Comparison of ENCODE assay signal across 24 cellular contexts in the genomic region with DNA sequence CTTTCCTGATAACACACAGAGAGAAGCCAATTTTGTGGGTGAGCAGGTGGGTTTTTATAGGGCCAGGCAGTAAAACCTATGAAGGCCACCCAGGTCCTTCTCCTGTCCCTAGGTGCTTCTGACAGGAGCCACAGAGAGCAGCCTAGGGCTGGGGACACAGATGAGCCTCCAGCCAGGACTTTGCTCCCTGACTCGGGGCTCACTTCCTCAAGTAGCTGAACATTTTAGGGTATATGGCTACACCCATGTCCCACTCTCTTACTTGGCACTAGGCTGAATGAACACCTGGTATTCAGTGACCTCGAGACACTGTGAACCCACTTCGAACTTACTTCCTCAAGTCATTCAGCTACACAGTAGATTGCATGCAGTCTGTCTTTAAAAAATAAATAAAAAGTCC.
"Had no signal": no experiment of that assay in that cellular context is flagged by ENCODE, and none has a peak within 500 bp of the region (broad histone marks: within the 10 kb centered on the region; RNA-seq: fewer than 3 reads in every experiment).

No MANE protein-coding gene starts in this region.

- H3K4me3 ChIP-seq: adrenal gland, ascending aorta, breast epithelium, left ventricle myocardium inferior, smooth muscle cell, uterus had no signal

- H3K4me2 ChIP-seq: smooth muscle cell had no signal

- H3K27ac Mint-ChIP-seq: activated naive CD8-positive, alpha-beta T cell; activated T-cell treated with anti-CD3 and anti-CD28 coated beads, Interleukin-2, amount 50 U/mL, for 24 hours; activated T-helper 17 cell treated with anti-CD3 and anti-CD28 coated beads, Interleukin-2, amount 50 U/mL, for 72 hours; mesothelial cell of epicardium; stimulated activated memory B cell treated with anti-CD40 and anti-IgM and Interleukin-4, amounts not matched to agents 10 μg/mL and 1 μg/mL and 100 μg/mL, for 72 hours; WTC11 had no signal

- H3K27me3 ChIP-seq: ascending aorta, uterus had no signal

- H3K27ac ChIP-seq: adrenal gland, ascending aorta, breast epithelium, left ventricle myocardium inferior, uterus had no signal

- H3K36me3 Mint-ChIP-seq: activated naive CD8-positive, alpha-beta T cell; mesothelial cell of epicardium; stimulated activated memory B cell treated with anti-CD40 and anti-IgM and Interleukin-4, amounts not matched to agents 10 μg/mL and 1 μg/mL and 100 μg/mL, for 72 hours; WTC11 had no signal

- H3K36me3 ChIP-seq: adrenal gland, ascending aorta, breast epithelium, left ventricle myocardium inferior, uterus had no signal

- ATAC-seq: activated T-helper 17 cell treated with anti-CD3 and anti-CD28 coated beads, Interleukin-2, amount 50 U/mL, for 72 hours; esophagus mucosa; stimulated activated memory B cell treated with anti-CD40 and anti-IgM and Interleukin-4, amounts not matched to agents 10 μg/mL and 1 μg/mL and 100 μg/mL, for 72 hours; WTC11 had no signal

- H3K9me3 ChIP-seq: adrenal gland, ascending aorta, breast epithelium, left ventricle myocardium inferior, uterus had no signal

- H3K9me3 Mint-ChIP-seq: activated T-cell treated with anti-CD3 and anti-CD28 coated beads, Interleukin-2, amount 50 U/mL, for 24 hours; activated T-helper 17 cell treated with anti-CD3 and anti-CD28 coated beads, Interleukin-2, amount 50 U/mL, for 72 hours; central memory CD8-positive, alpha-beta T cell; stimulated activated memory B cell treated with anti-CD40 and anti-IgM and Interleukin-4, amounts not matched to agents 10 μg/mL and 1 μg/mL and 100 μg/mL, for 72 hours; WTC11 had no signal

- FAIRE-seq: colon, endothelial cell of umbilical vein had no signal

- H3K4me1 Mint-ChIP-seq: activated T-helper 17 cell treated with anti-CD3 and anti-CD28 coated beads, Interleukin-2, amount 50 U/mL, for 72 hours; central memory CD8-positive, alpha-beta T cell had no signal

- DNase-seq: activated T-cell treated with anti-CD3 and anti-CD28 coated beads, Interleukin-2, amount 50 U/mL, for 24 hours; adrenal gland; effector memory CD4-positive, alpha-beta T cell; foreskin melanocyte; kidney glomerular epithelial cell; left ventricle myocardium inferior; occipital lobe; stimulated activated CD4-positive, alpha-beta T cell treated with anti-CD3 and anti-CD28 coated beads, Interleukin-15, amount 100 ng/mL, for 24 hours; T-helper 9 cell; trophoblast cell; uterus had no signal

- H3K27me3 Mint-ChIP-seq: activated naive CD8-positive, alpha-beta T cell; activated T-helper 17 cell treated with anti-CD3 and anti-CD28 coated beads, Interleukin-2, amount 50 U/mL, for 72 hours; central memory CD8-positive, alpha-beta T cell; stimulated activated memory B cell treated with anti-CD40 and anti-IgM and Interleukin-4, amounts not matched to agents 10 μg/mL and 1 μg/mL and 100 μg/mL, for 72 hours had no signal

- H3K4me1 ChIP-seq: adrenal gland, ascending aorta, breast epithelium, uterus had no signal

- H3K4me3 Mint-ChIP-seq: activated naive CD8-positive, alpha-beta T cell; activated T-cell treated with anti-CD3 and anti-CD28 coated beads, Interleukin-2, amount 50 U/mL, for 24 hours; activated T-helper 17 cell treated with anti-CD3 and anti-CD28 coated beads, Interleukin-2, amount 50 U/mL, for 72 hours; central memory CD8-positive, alpha-beta T cell; mesothelial cell of epicardium; neural crest cell; stimulated activated memory B cell treated with anti-CD40 and anti-IgM and Interleukin-4, amounts not matched to agents 10 μg/mL and 1 μg/mL and 100 μg/mL, for 72 hours; WTC11 had no signal
